ENCODE assay signal across 8 cellular contexts in the genomic region with DNA sequence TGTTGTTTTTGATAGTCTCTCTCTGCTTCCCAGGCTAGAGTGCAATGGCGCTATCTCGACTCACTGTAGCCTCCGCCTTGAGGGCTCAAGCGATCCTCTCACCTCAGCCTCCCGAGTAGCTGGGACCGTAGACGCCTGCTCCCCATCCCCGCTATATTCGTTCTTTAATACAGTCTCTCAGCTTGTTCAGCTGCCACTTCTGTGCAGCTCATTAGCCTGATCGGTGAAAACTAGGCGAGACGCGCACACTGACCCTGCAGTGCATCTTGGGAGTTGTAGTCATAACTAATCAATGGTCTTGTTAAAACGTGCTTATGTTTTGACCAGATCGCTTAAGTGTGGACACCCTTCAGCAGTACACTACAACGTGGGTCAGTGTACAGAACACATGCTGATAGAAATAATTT. TPM values are rescaled to one million over a fixed set of nuclear protein-coding genes. Genes with fewer than 3 reads are reported as not detected.
DNase-seq lines count a peak whose midpoint lies in the region; ATAC-seq, FAIRE-seq and TF ChIP-seq lines count a peak whose summit lies in the region.

No MANE protein-coding gene starts in this region.

- intact Hi-C loops in activated T-helper 2 cell treated with anti-CD3 and anti-CD28 coated beads, Interferon-gamma antibody, Interleukin-2, Interleukin-4, amounts not matched to agents 10 μg/mL and 5 μg/mL and 100 μg/mL, durations not matched to agents 14 hours and 24 hours and 36 hours (cut with micrococcal nuclease), result loop anchor here (5.0 to 10.0 kb wide), 4 partner anchors 36 to 1834 kb away; a partner anchor contains a TSS
- intact Hi-C loops in uterus (cut with DNase I; ENCODE audit: low total_unique reads), result no loop called here

- H3K36me3 ChIP-seq in neuronal stem cell (replicated peaks in 1 of 2; ENCODE audit: control insufficient read depth in 2 of 2, insufficient read depth in 2 of 2, low read length in 2 of 2) (peaks cover 2 to 39% of the 10 kb centered on the region in 2 donors), uterus (no peaks in the 10 kb centered on the region)

- no peak overlapping the region for H3K27ac Mint-ChIP-seq in activated T-helper 2 cell treated with anti-CD3 and anti-CD28 coated beads, Interferon-gamma antibody, Interleukin-2, Interleukin-4, amounts not matched to agents 10 μg/mL and 5 μg/mL and 100 μg/mL, durations not matched to agents 14 hours and 24 hours and 36 hours

- TF ChIP-seq CTCF in foreskin fibroblast (IDR thresholded peaks at IDR 0.05; ENCODE audit: low read depth, low read length) (no peak), uterus (IDR thresholded peaks at IDR 0.05) (no peak)

- H2BK15ac ChIP-seq in neuronal stem cell (ENCODE audit: low read length), result no peak overlapping the region

- H2BK5ac ChIP-seq in neuronal stem cell (ENCODE audit: low read length), result no peak overlapping the region

- H3K14ac ChIP-seq in neuronal stem cell (ENCODE audit: low read length), result no peak overlapping the region

- no peak overlapping the region for H2BK120ac ChIP-seq in neuronal stem cell (ENCODE audit: low read depth, low read length)

- no peak overlapping the region for H4K91ac ChIP-seq in neuronal stem cell (ENCODE audit: low read depth, low read length, poor library complexity)

- peak overlapping the region; percentile 82 for H2AFZ ChIP-seq in neuronal stem cell (ENCODE audit: low read length)

- no peaks in the 10 kb centered on the region for H3K9me3 ChIP-seq in neuronal stem cell (replicated peaks in 1 of 2; ENCODE audit: control insufficient read depth in 2 of 2, insufficient read depth in 1 of 2, low read depth in 1 of 2, low read length in 2 of 2)
- H3K9me3 ChIP-seq in uterus, result no peaks in the 10 kb centered on the region

- H3K4me2 ChIP-seq in neuronal stem cell (ENCODE audit: insufficient read depth, low read length, poor library complexity, severe bottlenecking), result peak overlapping the region; percentile 74

- no peak overlapping the region for H3K18ac ChIP-seq in neuronal stem cell (ENCODE audit: low read length)

- H2BK12ac ChIP-seq in neuronal stem cell (ENCODE audit: low read length), result no peak overlapping the region

- H4K8ac ChIP-seq in neuronal stem cell (ENCODE audit: low read depth, low read length), result no peak overlapping the region

- WGBS in neuronal stem cell (ENCODE audit: extremely low coverage in 2 of 2, insufficient read length in 2 of 2, insufficient replicate concordance in 1 of 2), 2 donors, result no CpG with 5 or more reads among the region's 16 CpGs

- no peak overlapping the region for H3K4ac ChIP-seq in neuronal stem cell (ENCODE audit: low read length)

- H3K4me1 ChIP-seq in neuronal stem cell (ENCODE audit: control insufficient read depth in 2 of 2, insufficient read depth in 1 of 2, low read depth in 1 of 2, low read length in 2 of 2), result peaks cover 4 to 10% of the 10 kb centered on the region in 2 donors
- peaks cover 4 to 7% of the 10 kb centered on the region in 2 donors for H3K4me1 ChIP-seq in uterus

- no peaks in the 10 kb centered on the region for H3K27me3 Mint-ChIP-seq in activated T-helper 2 cell treated with anti-CD3 and anti-CD28 coated beads, Interferon-gamma antibody, Interleukin-2, Interleukin-4, amounts not matched to agents 10 μg/mL and 5 μg/mL and 100 μg/mL, durations not matched to agents 14 hours and 24 hours and 36 hours (ENCODE audit: low read depth)

- H3K4me3 ChIP-seq in foreskin fibroblast (ENCODE audit: low read depth in 1 of 2, low read length in 2 of 2), result peak overlapping the region; percentile 76 to 94
- peak overlapping the region; percentile 81 to 87 for H3K4me3 ChIP-seq in neuronal stem cell (ENCODE audit: low read length in 2 of 2)
- peak overlapping the region; percentile 87 to 99 for H3K4me3 ChIP-seq in uterus

- H3K9me3 Mint-ChIP-seq in activated T-helper 2 cell treated with anti-CD3 and anti-CD28 coated beads, Interferon-gamma antibody, Interleukin-2, Interleukin-4, amounts not matched to agents 10 μg/mL and 5 μg/mL and 100 μg/mL, durations not matched to agents 14 hours and 24 hours and 36 hours, result no peaks in the 10 kb centered on the region

- peak; percentile 65 for FAIRE-seq in HTR-8/SVneo (lab: Jason Lieb, UNC)

- peaks cover 12% of the 10 kb centered on the region for H3K79me1 ChIP-seq in neuronal stem cell (ENCODE audit: low read depth, low read length)

- H3K27ac ChIP-seq in neuronal stem cell (replicated peaks; ENCODE audit: low read length), result peak overlapping the region; percentile 6
- peak overlapping the region; percentile 89 to 92 for H3K27ac ChIP-seq in uterus

- H3K9ac ChIP-seq in neuronal stem cell (ENCODE audit: low read depth, low read length, poor library complexity), result peak overlapping the region; percentile 87

- peak; percentile 35 for ATAC-seq in GM21423 (IDR thresholded peaks at IDR 0.05; ENCODE audit: unreplicated experiment)

- H2AK5ac ChIP-seq in neuronal stem cell (ENCODE audit: low read depth, low read length), result no peak overlapping the region

- peaks cover 39% of the 10 kb centered on the region for H3K36me3 Mint-ChIP-seq in activated T-helper 2 cell treated with anti-CD3 and anti-CD28 coated beads, Interferon-gamma antibody, Interleukin-2, Interleukin-4, amounts not matched to agents 10 μg/mL and 5 μg/mL and 100 μg/mL, durations not matched to agents 14 hours and 24 hours and 36 hours (ENCODE audit: low read depth)

- no peak overlapping the region for H3K23ac ChIP-seq in neuronal stem cell (ENCODE audit: low read depth, low read length, poor library complexity)

- H3K4me3 Mint-ChIP-seq in activated T-helper 2 cell treated with anti-CD3 and anti-CD28 coated beads, Interferon-gamma antibody, Interleukin-2, Interleukin-4, amounts not matched to agents 10 μg/mL and 5 μg/mL and 100 μg/mL, durations not matched to agents 14 hours and 24 hours and 36 hours (ENCODE audit: low read depth), result no peak overlapping the region

- peaks cover 32% of the 10 kb centered on the region for H3K4me1 Mint-ChIP-seq in activated T-helper 2 cell treated with anti-CD3 and anti-CD28 coated beads, Interferon-gamma antibody, Interleukin-2, Interleukin-4, amounts not matched to agents 10 μg/mL and 5 μg/mL and 100 μg/mL, durations not matched to agents 14 hours and 24 hours and 36 hours (ENCODE audit: low read depth)

- TF ChIP-seq POLR2A in uterus (IDR thresholded peaks at IDR 0.05), result no peak

- H3K27me3 ChIP-seq in neuronal stem cell (ENCODE audit: control insufficient read depth in 3 of 3, insufficient read depth in 3 of 3, low read depth in 1 of 3, low read length in 3 of 3) (no peaks in the 10 kb centered on the region), uterus (no peaks in the 10 kb centered on the region)

- DNase-seq in DMS79 treated with DMSO at 0.1 percent for 48 hours (lab: John Stamatoyannopoulos, UW), result peak; percentile 47
- peak; percentile 78 for DNase-seq in HTR-8/SVneo (ENCODE audit: insufficient read length, low spot score)
- peak; percentile 48 for DNase-seq in activated T-helper 2 cell treated with anti-CD3 and anti-CD28 coated beads, Interferon-gamma antibody, Interleukin-2, Interleukin-4, amounts not matched to agents 10 μg/mL and 5 μg/mL and 100 μg/mL, durations not matched to agents 14 hours and 24 hours and 36 hours (ENCODE audit: low spot score)
- peak; percentile 29 to 71 for DNase-seq in foreskin fibroblast
- peak; percentile 37 for DNase-seq in neuronal stem cell (ENCODE audit: low spot score)
- peak; percentile 37 to 38 for DNase-seq in uterus

TF ChIP-seq in PFSK-1, 5 proteins besides CTCF, POLR2A, EP300 and RAD21:
- peak; percentile 95; the same call in 1 of the 2 replicates for TF ChIP-seq SIN3A (IDR thresholded peaks at IDR 0.05; ENCODE audit: borderline replicate concordance, insufficient read depth, low read length)
- TF ChIP-seq FOXP2 (optimal IDR thresholded peaks at IDR 0.05; ENCODE audit: borderline replicate concordance, extremely low read depth, extremely low read length, insufficient read depth), result no peak
- TF ChIP-seq POLR2AphosphoS5 (IDR thresholded peaks at IDR 0.05; ENCODE audit: low read depth, low read length), result peak; percentile 57; the same call in 1 of the 2 replicates
- TF ChIP-seq, protein P1, sequence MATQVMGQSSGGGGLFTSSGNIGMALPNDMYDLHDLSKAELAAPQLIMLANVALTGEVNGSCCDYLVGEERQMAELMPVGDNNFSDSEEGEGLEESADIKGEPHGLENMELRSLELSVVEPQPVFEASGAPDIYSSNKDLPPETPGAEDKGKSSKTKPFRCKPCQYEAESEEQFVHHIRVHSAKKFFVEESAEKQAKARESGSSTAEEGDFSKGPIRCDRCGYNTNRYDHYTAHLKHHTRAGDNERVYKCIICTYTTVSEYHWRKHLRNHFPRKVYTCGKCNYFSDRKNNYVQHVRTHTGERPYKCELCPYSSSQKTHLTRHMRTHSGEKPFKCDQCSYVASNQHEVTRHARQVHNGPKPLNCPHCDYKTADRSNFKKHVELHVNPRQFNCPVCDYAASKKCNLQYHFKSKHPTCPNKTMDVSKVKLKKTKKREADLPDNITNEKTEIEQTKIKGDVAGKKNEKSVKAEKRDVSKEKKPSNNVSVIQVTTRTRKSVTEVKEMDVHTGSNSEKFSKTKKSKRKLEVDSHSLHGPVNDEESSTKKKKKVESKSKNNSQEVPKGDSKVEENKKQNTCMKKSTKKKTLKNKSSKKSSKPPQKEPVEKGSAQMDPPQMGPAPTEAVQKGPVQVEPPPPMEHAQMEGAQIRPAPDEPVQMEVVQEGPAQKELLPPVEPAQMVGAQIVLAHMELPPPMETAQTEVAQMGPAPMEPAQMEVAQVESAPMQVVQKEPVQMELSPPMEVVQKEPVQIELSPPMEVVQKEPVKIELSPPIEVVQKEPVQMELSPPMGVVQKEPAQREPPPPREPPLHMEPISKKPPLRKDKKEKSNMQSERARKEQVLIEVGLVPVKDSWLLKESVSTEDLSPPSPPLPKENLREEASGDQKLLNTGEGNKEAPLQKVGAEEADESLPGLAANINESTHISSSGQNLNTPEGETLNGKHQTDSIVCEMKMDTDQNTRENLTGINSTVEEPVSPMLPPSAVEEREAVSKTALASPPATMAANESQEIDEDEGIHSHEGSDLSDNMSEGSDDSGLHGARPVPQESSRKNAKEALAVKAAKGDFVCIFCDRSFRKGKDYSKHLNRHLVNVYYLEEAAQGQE (IDR thresholded peaks at IDR 0.05; ENCODE audit: insufficient read depth in 1 of 2, low read depth in 2 of 2, low read length in 2 of 2), result no peak
- TF ChIP-seq TAF1 (IDR thresholded peaks at IDR 0.05; ENCODE audit: borderline replicate concordance, insufficient read depth, low read length), result peak; percentile 65; the same call in 1 of the 2 replicates

RNA-seq across cellular contexts. Expression of a gene that starts 1.2 kb away (rescaled TPM):
- 18.3 TPM for polyA plus RNA-seq in PFSK-1 (2012; ENCODE audit: insufficient read length, low read depth)
- total RNA-seq in activated T-helper 2 cell treated with anti-CD3 and anti-CD28 coated beads, Interferon-gamma antibody, Interleukin-2, Interleukin-4, amounts not matched to agents 10 μg/mL and 5 μg/mL and 100 μg/mL, durations not matched to agents 14 hours and 24 hours and 36 hours, result 69.7 and 69.9 TPM in 2 replicates
- polyA plus RNA-seq in neuronal stem cell (2013, experiment 1 of 2), result 33.2 TPM
- polyA plus RNA-seq in neuronal stem cell (2013, experiment 2 of 2), result 33.8 TPM
- total RNA-seq in uterus, result 100 to 1,000 TPM in 1 of 4 donors, 10 to 100 TPM in 3; 29.2 to 117 (median 54.2) TPM

Comparison
In these comparisons a context has a peak if more than half of its experiments do, and no peak if none do; other contexts are left out.
1. Peak in every context shown above with its lines: DNase-seq, ATAC-seq, H3K4me3 ChIP-seq and H3K27ac ChIP-seq.